ENCODE assay signal across 19 cellular contexts in genomic region chr11:63551889-63552266, GRCh38. TPM values are rescaled to one million over a fixed set of nuclear protein-coding genes. Genes with fewer than 3 reads are reported as not detected.
DNase-seq lines count a peak whose midpoint lies in the region; ATAC-seq and TF ChIP-seq lines count a peak whose summit lies in the region.
"Had no signal": no experiment of that assay in that cellular context is flagged by ENCODE, and none has a peak within 500 bp of the region (broad histone marks: within the 10 kb centered on the region; RNA-seq: fewer than 3 reads in every experiment).

No MANE protein-coding gene starts in this region.

- H3K9me3 Mint-ChIP-seq in activated CD4-positive, alpha-beta memory T cell treated with anti-CD3 and anti-CD28 coated beads for 36 hours, result no peaks in the 10 kb centered on the region
- no peaks in the 10 kb centered on the region for H3K9me3 Mint-ChIP-seq in activated CD4-positive, alpha-beta memory T cell treated with anti-CD3 and anti-CD28 coated beads, Interleukin-2, amount 10 ng/mL, durations not matched to agents 7 days and 5 days
- H3K9me3 Mint-ChIP-seq: CD14-positive monocyte had no signal

- DNase-seq in activated CD4-positive, alpha-beta memory T cell treated with anti-CD3 and anti-CD28 coated beads for 36 hours, result peak; percentile 20
- DNase-seq in activated CD4-positive, alpha-beta memory T cell treated with anti-CD3 and anti-CD28 coated beads, Interleukin-2, amount 10 ng/mL, durations not matched to agents 7 days and 5 days, result no peak
- DNase-seq in SJCRH30, result no peak
- no peak for DNase-seq in effector memory CD4-positive, alpha-beta T cell
- no peak for DNase-seq in spleen
- DNase-seq in Right ventricle myocardium inferior (ENCODE audit: missing footprints), result no peak
- DNase-seq: amygdala; central memory CD4-positive, alpha-beta T cell; left ventricle myocardium superior; NCI-H1105; NCI-H748 treated with DMSO at 0.1 percent for 48 hours had no signal

- H3K27ac ChIP-seq in SJCRH30 (peak overlapping the region; percentile 38), spleen (peak overlapping the region in 6 of 8 donors; percentile 3 to 82 (median 64))
- peak overlapping the region; percentile 13 for H3K27ac ChIP-seq in effector memory CD4-positive, alpha-beta T cell (ENCODE audit: insufficient read depth, low read length, poor library complexity, severe bottlenecking)
- H3K27ac ChIP-seq: A549, HL-60, KMS-11, SK-N-MC had no signal

- H3K27me3 ChIP-seq in SJCRH30, result no peaks in the 10 kb centered on the region
- no peaks in the 10 kb centered on the region for H3K27me3 ChIP-seq in effector memory CD4-positive, alpha-beta T cell (replicated peaks; ENCODE audit: control insufficient read depth, insufficient read depth, low read length, poor library complexity, severe bottlenecking)
- no peaks in the 10 kb centered on the region for H3K27me3 ChIP-seq in spleen (replicated peaks in 1 of 7)

- H3K4me3 ChIP-seq in SJCRH30 (peak overlapping the region; percentile 48), spleen (peak overlapping the region in 2 of 8 donors; percentile 0 to 58)
- H3K4me3 ChIP-seq in effector memory CD4-positive, alpha-beta T cell (ENCODE audit: insufficient read depth, low read depth, low read length, poor library complexity, severe bottlenecking), result no peak overlapping the region
- H3K4me3 ChIP-seq: A549, SK-N-MC had no signal

- no peaks in the 10 kb centered on the region for H3K27me3 Mint-ChIP-seq in activated CD4-positive, alpha-beta memory T cell treated with anti-CD3 and anti-CD28 coated beads for 36 hours
- no peaks in the 10 kb centered on the region for H3K27me3 Mint-ChIP-seq in activated CD4-positive, alpha-beta memory T cell treated with anti-CD3 and anti-CD28 coated beads, Interleukin-2, amount 10 ng/mL, durations not matched to agents 7 days and 5 days

- intact Hi-C loops in activated CD4-positive, alpha-beta memory T cell treated with anti-CD3 and anti-CD28 coated beads for 36 hours (cut with micrococcal nuclease), result no loop called here
- intact Hi-C loops in spleen (cut with DNase I; ENCODE audit: low total_unique reads), result no loop called here
- intact Hi-C loops in Right ventricle myocardium inferior (cut with DNase I), result no loop called here

- ATAC-seq in HG02852 (IDR thresholded peaks at IDR 0.05; ENCODE audit: unreplicated experiment), result no peak
- no peak for ATAC-seq in Right ventricle myocardium inferior
- no peak for ATAC-seq in GM18511 (IDR thresholded peaks at IDR 0.05; ENCODE audit: unreplicated experiment)
- ATAC-seq: A549, left ventricle myocardium superior had no signal

- H3K4me1 ChIP-seq in SJCRH30 (peaks cover 7% of the 10 kb centered on the region), spleen (peaks cover 4 to 42% (median 24%) of the 10 kb centered on the region in 6 donors)
- peaks cover 22% of the 10 kb centered on the region for H3K4me1 ChIP-seq in effector memory CD4-positive, alpha-beta T cell (ENCODE audit: control insufficient read depth, insufficient read depth, low read length, poor library complexity, severe bottlenecking)
- H3K4me1 ChIP-seq: A549 had no signal

- WGBS in spleen, 5 donors, result 70 to 83% (median 81%) methylated on average over 6 of the region's 6 CpGs

- H3K27ac Mint-ChIP-seq in activated CD4-positive, alpha-beta memory T cell treated with anti-CD3 and anti-CD28 coated beads for 36 hours, result no peak overlapping the region
- H3K27ac Mint-ChIP-seq in activated CD4-positive, alpha-beta memory T cell treated with anti-CD3 and anti-CD28 coated beads, Interleukin-2, amount 10 ng/mL, durations not matched to agents 7 days and 5 days, result no peak overlapping the region

- peaks cover 2% of the 10 kb centered on the region for H3K36me3 Mint-ChIP-seq in activated CD4-positive, alpha-beta memory T cell treated with anti-CD3 and anti-CD28 coated beads for 36 hours
- peaks cover 10% of the 10 kb centered on the region for H3K36me3 Mint-ChIP-seq in activated CD4-positive, alpha-beta memory T cell treated with anti-CD3 and anti-CD28 coated beads, Interleukin-2, amount 10 ng/mL, durations not matched to agents 7 days and 5 days (ENCODE audit: low read depth)

- POLR2A ChIA-PET in activated CD4-positive, alpha-beta memory T cell treated with anti-CD3 and anti-CD28 coated beads for 36 hours (lab: Charles Lee), result interaction anchor here (1.4 to 3.1 kb wide), 5 partner anchors 9 to 16 kb away, joined by 3 to 20 read pairs (median 7); partner anchors contain the start of genes PLAAT2 and PLAAT4
- POLR2A ChIA-PET in activated CD4-positive, alpha-beta memory T cell treated with anti-CD3 and anti-CD28 coated beads, Interleukin-2, amount 10 ng/mL, durations not matched to agents 7 days and 5 days (lab: Charles Lee), result interaction anchor here (1.3 to 5.2 kb wide), 5 partner anchors 12 to 119 kb away, joined by 3 to 53 read pairs (median 6); partner anchors contain the start of genes PLAAT2 and PLAAT4

- peaks cover 34% of the 10 kb centered on the region for H3K4me1 Mint-ChIP-seq in activated CD4-positive, alpha-beta memory T cell treated with anti-CD3 and anti-CD28 coated beads for 36 hours (ENCODE audit: low read depth)
- H3K4me1 Mint-ChIP-seq in activated CD4-positive, alpha-beta memory T cell treated with anti-CD3 and anti-CD28 coated beads, Interleukin-2, amount 10 ng/mL, durations not matched to agents 7 days and 5 days, result peaks cover 39% of the 10 kb centered on the region

- no peaks in the 10 kb centered on the region for H3K9me3 ChIP-seq in SJCRH30 (replicated peaks)
- no peaks in the 10 kb centered on the region for H3K9me3 ChIP-seq in effector memory CD4-positive, alpha-beta T cell (ENCODE audit: control insufficient read depth, low read length)
- H3K9me3 ChIP-seq in spleen, result no peaks in the 10 kb centered on the region
- H3K9me3 ChIP-seq: A549 had no signal

- H3K36me3 ChIP-seq in SJCRH30 (no peaks in the 10 kb centered on the region), spleen (peaks cover 0 to 11% (median 3%) of the 10 kb centered on the region in 6 donors)
- peaks cover 6% of the 10 kb centered on the region for H3K36me3 ChIP-seq in effector memory CD4-positive, alpha-beta T cell (ENCODE audit: control insufficient read depth, insufficient read depth, low read length)

- no peak for TF ChIP-seq POLR2A in spleen (IDR thresholded peaks at IDR 0.05)

- CTCF ChIA-PET in activated CD4-positive, alpha-beta memory T cell treated with anti-CD3 and anti-CD28 coated beads for 36 hours (lab: Charles Lee), result interaction anchor here (0.6 kb wide), 2 partner anchors 17 to 77 kb away, joined by 3 to 5 read pairs; no protein-coding TSS in a partner anchor
- CTCF ChIA-PET in activated CD4-positive, alpha-beta memory T cell treated with anti-CD3 and anti-CD28 coated beads, Interleukin-2, amount 10 ng/mL, durations not matched to agents 7 days and 5 days (lab: Charles Lee), result interaction anchor here (1.8 kb wide), 1 partner anchor 15 kb away, joined by 13 read pairs; the partner anchor contains the start of gene PLAAT4

- TF ChIP-seq CTCF in spleen (IDR thresholded peaks at IDR 0.05 in 8 of 11, conservative IDR thresholded peaks at IDR 0.05 in 3 of 11), result no peak

- no peak overlapping the region for H3K4me3 Mint-ChIP-seq in activated CD4-positive, alpha-beta memory T cell treated with anti-CD3 and anti-CD28 coated beads for 36 hours
- no peak overlapping the region for H3K4me3 Mint-ChIP-seq in activated CD4-positive, alpha-beta memory T cell treated with anti-CD3 and anti-CD28 coated beads, Interleukin-2, amount 10 ng/mL, durations not matched to agents 7 days and 5 days

RNA-seq across cellular contexts. Expression of gene PLAAT2, which starts 11.3 kb away (rescaled TPM):
- total RNA-seq in activated CD4-positive, alpha-beta memory T cell treated with anti-CD3 and anti-CD28 coated beads for 36 hours, result under 1 TPM in 1 of 2 experiments, not detected in 1; 0.44 TPM
- total RNA-seq in activated CD4-positive, alpha-beta memory T cell treated with anti-CD3 and anti-CD28 coated beads, Interleukin-2, amount 10 ng/mL, durations not matched to agents 7 days and 5 days, result not detected
- total RNA-seq in SJCRH30 (2014; rRNA removed; shearing (Covaris generic)), result not detected in 2 replicates
- total RNA-seq in spleen (1 to 10 TPM in 1 of 7 donors, not detected in 6; 1.3 TPM), Right ventricle myocardium inferior (0.92 TPM)
- polyA plus RNA-seq in spleen, result under 1 TPM in 2 of 3 donors, not detected in 1; 0.16 to 0.18 TPM
- total RNA-seq: left ventricle myocardium superior, posterior vena cava had no signal
- polyA plus RNA-seq: CD14-positive monocyte had no signal

RNA-seq across cellular contexts. Expression of gene PLAAT4, which starts 15.3 kb away (rescaled TPM):
- total RNA-seq in activated CD4-positive, alpha-beta memory T cell treated with anti-CD3 and anti-CD28 coated beads for 36 hours, result 10 to 100 TPM; 35.7 to 36.3 TPM
- total RNA-seq in activated CD4-positive, alpha-beta memory T cell treated with anti-CD3 and anti-CD28 coated beads, Interleukin-2, amount 10 ng/mL, durations not matched to agents 7 days and 5 days, result 100 to 1,000 TPM; 104 to 106 TPM
- total RNA-seq in SJCRH30 (2014; rRNA removed; shearing (Covaris generic)), result 0.18 and 0.38 TPM in 2 replicates
- total RNA-seq in spleen, result 100 to 1,000 TPM in 1 of 7 donors, 10 to 100 TPM in 6; 55.6 to 101 (median 65.3) TPM
- 100 to 1,000 TPM in 1 of 3 donors, 10 to 100 TPM in 2; 78.6 to 105 (median 98.6) TPM for polyA plus RNA-seq in spleen
- total RNA-seq in Right ventricle myocardium inferior, result 36.1 TPM

RNA-seq across cellular contexts. Expression of gene LGALS12, which starts 46.0 kb away (rescaled TPM):
- not detected for total RNA-seq in activated CD4-positive, alpha-beta memory T cell treated with anti-CD3 and anti-CD28 coated beads for 36 hours
- total RNA-seq in activated CD4-positive, alpha-beta memory T cell treated with anti-CD3 and anti-CD28 coated beads, Interleukin-2, amount 10 ng/mL, durations not matched to agents 7 days and 5 days, result not detected
- total RNA-seq in SJCRH30 (2014; rRNA removed; shearing (Covaris generic)), result 0.14 TPM in 1 of 2 replicates, not detected in the other
- total RNA-seq in spleen (1 to 10 TPM in 4 of 7 donors, under 1 TPM in 2, not detected in 1; 0.88 to 3.5 (median 2.0) TPM), Right ventricle myocardium inferior (2.6 TPM)
- under 1 TPM; 0.24 to 0.30 (median 0.26) TPM for polyA plus RNA-seq in spleen
- polyA plus RNA-seq: A549 had no signal

Comparison
In these comparisons a context has a peak if more than half of its experiments do, and no peak if none do; other contexts are left out.
1. H3K27ac ChIP-seq: peak in every context shown above with its lines; median percentile 64 in spleen; 38 in SJCRH30; 13 in effector memory CD4-positive, alpha-beta T cell.
2. RNA of gene PLAAT4, which starts 15.3 kb away (total RNA-seq): 104 to 106 TPM in activated CD4-positive, alpha-beta memory T cell treated with anti-CD3 and anti-CD28 coated beads, Interleukin-2, amount 10 ng/mL, durations not matched to agents 7 days and 5 days, 55.6 to 101 TPM in spleen, 35.7 to 36.3 TPM in activated CD4-positive, alpha-beta memory T cell treated with anti-CD3 and anti-CD28 coated beads for 36 hours and 36.1 TPM in Right ventricle myocardium inferior (single experiment); 0.18 to 0.38 TPM in SJCRH30; every median in the first group is over 10 times any median in the second.